Comparison of ENCODE assay signal across 8 cellular contexts in genomic region chr10:24866615-24867583, GRCh38.
DNase-seq lines count a peak whose midpoint lies in the region; ATAC-seq lines count a peak whose summit lies in the region.

No MANE protein-coding gene starts in this region.

- H3K4me1 ChIP-seq in skeletal muscle tissue (ENCODE audit: control insufficient read depth in 3 of 3, insufficient read depth in 3 of 3, low read length in 3 of 3) = no peaks in the 10 kb centered on the region

- peak overlapping the region in 1 of 3 donors; percentile 1 for H3K9ac ChIP-seq in skeletal muscle tissue (ENCODE audit: low read depth in 1 of 3, low read length in 3 of 3)

- intact Hi-C loops in left ventricle myocardium superior (cut with micrococcal nuclease) = no loop called here

- ATAC-seq in left ventricle myocardium superior = peak; percentile 94
- no peak for ATAC-seq in GM18858 (IDR thresholded peaks at IDR 0.05; ENCODE audit: unreplicated experiment)

- H3K4me3 ChIP-seq in skeletal muscle tissue (ENCODE audit: low read length in 3 of 3) = peak overlapping the region in 2 of 3 donors; percentile 14 to 56

- peak overlapping the region; percentile 44 for H3K27ac ChIP-seq in skeletal muscle tissue (ENCODE audit: low read depth, low read length)

- no peaks in the 10 kb centered on the region for H3K36me3 ChIP-seq in skeletal muscle tissue (ENCODE audit: control insufficient read depth in 3 of 3, insufficient read depth in 3 of 3, low read length in 3 of 3)

- H3K27me3 ChIP-seq in skeletal muscle tissue (ENCODE audit: control insufficient read depth in 3 of 3, insufficient read depth in 3 of 3, low read length in 3 of 3) = no peaks in the 10 kb centered on the region

- no peaks in the 10 kb centered on the region for H3K9me3 ChIP-seq in skeletal muscle tissue (ENCODE audit: control insufficient read depth in 3 of 3, low read length in 3 of 3)

- DNase-seq in NCI-H345 (lab: John Stamatoyannopoulos, UW) (peak; percentile 42), NCI-H345 treated with DMSO at 0.1 percent for 48 hours (lab: John Stamatoyannopoulos, UW; ENCODE audit: unreplicated experiment) (no peak), UCSD-AML1 (lab: John Stamatoyannopoulos, UW; ENCODE audit: unreplicated experiment) (peak; percentile 15), left ventricle myocardium superior (peak; percentile 74), SHP77 treated with DMSO at 0.1 percent for 48 hours (lab: John Stamatoyannopoulos, UW) (no peak), HUDEP-2 (lab: John Stamatoyannopoulos, UW; ENCODE audit: unreplicated experiment in 76 of 76) (no peak)

Comparison
In these comparisons a context has a peak if more than half of its experiments do, and no peak if none do; other contexts are left out.
1. DNase-seq: peak in NCI-H345 (single experiment), UCSD-AML1 (single experiment) and left ventricle myocardium superior (single experiment); none in NCI-H345 treated with DMSO at 0.1 percent for 48 hours (single experiment), SHP77 treated with DMSO at 0.1 percent for 48 hours (single experiment) and HUDEP-2 (0 of 76).